ENCODE assay signal across 1 cellular context in genomic region chr1:221279146-221279545, GRCh38.
TF ChIP-seq lines count a peak whose summit lies in the region.

No MANE protein-coding gene starts in this region.

TF ChIP-seq in WTC11, 78 proteins besides CTCF, POLR2A, EP300 and RAD21 (continued from another document):
- TF ChIP-seq TCF7 (CRISPR knock-in tag; IDR thresholded peaks at IDR 0.05; ENCODE audit: low read depth) (no peak), ZBTB43 (CRISPR knock-in tag; IDR thresholded peaks at IDR 0.05) (no peak), ZSCAN18 (CRISPR knock-in tag; IDR thresholded peaks at IDR 0.05) (no peak), SMAD3 (CRISPR knock-in tag; IDR thresholded peaks at IDR 0.05; ENCODE audit: borderline replicate concordance) (no peak), RELA (CRISPR knock-in tag; IDR thresholded peaks at IDR 0.05; ENCODE audit: borderline replicate concordance) (no peak), ZMAT4 (CRISPR knock-in tag; IDR thresholded peaks at IDR 0.05) (no peak), GTF2I (CRISPR knock-in tag; conservative IDR thresholded peaks at IDR 0.05) (no peak), E2F4 (CRISPR knock-in tag; IDR thresholded peaks at IDR 0.05; ENCODE audit: borderline replicate concordance, low read depth) (no peak), E2F5 (CRISPR knock-in tag; IDR thresholded peaks at IDR 0.05) (no peak), FOXJ3 (CRISPR knock-in tag; IDR thresholded peaks at IDR 0.05; ENCODE audit: borderline replicate concordance) (no peak), ZNF532 (CRISPR knock-in tag; IDR thresholded peaks at IDR 0.05; ENCODE audit: borderline replicate concordance) (no peak), NR2C2 (CRISPR knock-in tag; IDR thresholded peaks at IDR 0.05) (no peak), JAZF1 (CRISPR knock-in tag; IDR thresholded peaks at IDR 0.05) (no peak), ERG (CRISPR knock-in tag; IDR thresholded peaks at IDR 0.05) (no peak), PREB (CRISPR knock-in tag; IDR thresholded peaks at IDR 0.05; ENCODE audit: borderline replicate concordance) (no peak)
